18 cellular contexts compared by ENCODE assay signal in the genomic region with DNA sequence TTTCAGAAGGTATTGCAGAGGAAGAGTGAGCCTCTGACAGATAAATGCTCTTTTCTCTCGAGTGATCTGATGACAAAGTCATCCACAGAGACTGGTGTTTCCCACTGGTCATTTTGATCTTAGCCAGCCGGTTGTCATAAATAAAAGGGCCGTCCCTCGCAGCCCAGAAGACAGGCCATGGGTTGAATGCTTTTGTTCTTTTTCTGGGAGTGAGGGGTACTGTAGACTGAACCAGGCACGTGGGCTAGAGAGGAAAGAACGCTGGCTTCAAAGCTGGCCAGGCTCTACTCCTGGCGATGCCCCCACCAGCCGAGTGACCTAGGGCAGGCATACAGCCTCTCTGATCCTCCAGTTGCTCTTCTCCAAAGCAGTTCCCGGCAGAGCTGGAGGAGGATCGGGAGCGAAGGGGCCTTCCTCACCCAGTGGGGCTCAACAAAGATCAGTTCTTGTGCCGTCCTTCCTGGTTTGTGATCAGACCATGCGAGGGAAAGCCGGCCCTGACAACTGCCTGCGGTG.
"Had no signal": no experiment of that assay in that cellular context is flagged by ENCODE, and none has a peak within 500 bp of the region (broad histone marks: within the 10 kb centered on the region; RNA-seq: fewer than 3 reads in every experiment).

No MANE protein-coding gene starts in this region.

- H3K9ac ChIP-seq: SK-N-SH had no signal

- H3K9me3 ChIP-seq: pancreas, SK-N-SH, testis, uterus had no signal

- H3K27ac ChIP-seq: testis, uterus had no signal

- H3K27me3 ChIP-seq: pancreas, testis, uterus had no signal

- H3K4me2 ChIP-seq: SK-N-SH had no signal

- ATAC-seq: activated naive CD8-positive, alpha-beta T cell treated with anti-CD3 and anti-CD28 coated beads, Interleukin-2, amount 50 U/mL, for 24 hours; left colon; stimulated activated naive CD8-positive, alpha-beta T cell treated with anti-CD3 and anti-CD28 coated beads, Interleukin-15, Interleukin-2, amounts not matched to agents 100 U/mL and 50 U/mL, for 24 hours had no signal

- H3K36me3 ChIP-seq: pancreas, uterus had no signal

- H3K4me1 ChIP-seq: testis, uterus had no signal

- H3K4me3 Mint-ChIP-seq: activated CD4-positive, alpha-beta T cell treated with anti-CD3 and anti-CD28 coated beads, Interleukin-2, amount 10 ng/mL, durations not matched to agents 7 days and 5 days; activated naive CD8-positive, alpha-beta T cell treated with anti-CD3 and anti-CD28 coated beads, Interleukin-2, amount 50 U/mL, for 24 hours; dendritic cell treated with granulocyte-macrophage colony-stimulating factor and Interleukin-4, amounts not matched to agents 40 ng/mL and 50 ng/mL, for 4 days; T-helper 1 cell treated with Interleukin-12 subunit alpha and Interleukin-12 subunit beta and Interleukin-4 antibody, amounts not matched to agents 30 μg/mL and 1 μg/mL, for 36 hours; WTC11 had no signal

- H3K4me1 Mint-ChIP-seq: activated CD4-positive, alpha-beta T cell treated with anti-CD3 and anti-CD28 coated beads, Interleukin-2, amount 10 ng/mL, durations not matched to agents 7 days and 5 days; activated naive CD8-positive, alpha-beta T cell treated with anti-CD3 and anti-CD28 coated beads, Interleukin-2, amount 50 U/mL, for 24 hours had no signal

- H3K27ac Mint-ChIP-seq: activated CD4-positive, alpha-beta T cell treated with anti-CD3 and anti-CD28 coated beads, Interleukin-2, amount 10 ng/mL, durations not matched to agents 7 days and 5 days; activated naive CD8-positive, alpha-beta T cell treated with anti-CD3 and anti-CD28 coated beads, Interleukin-2, amount 50 U/mL, for 24 hours; dendritic cell treated with granulocyte-macrophage colony-stimulating factor and Interleukin-4, amounts not matched to agents 40 ng/mL and 50 ng/mL, for 4 days; T-helper 1 cell treated with Interleukin-12 subunit alpha and Interleukin-12 subunit beta and Interleukin-4 antibody, amounts not matched to agents 30 μg/mL and 1 μg/mL, for 36 hours; WTC11 had no signal

- H3K9me3 Mint-ChIP-seq: activated CD4-positive, alpha-beta T cell treated with anti-CD3 and anti-CD28 coated beads, Interleukin-2, amount 10 ng/mL, durations not matched to agents 7 days and 5 days; activated naive CD8-positive, alpha-beta T cell treated with anti-CD3 and anti-CD28 coated beads, Interleukin-2, amount 50 U/mL, for 24 hours; dendritic cell treated with granulocyte-macrophage colony-stimulating factor and Interleukin-4, amounts not matched to agents 40 ng/mL and 50 ng/mL, for 4 days; T-helper 1 cell treated with Interleukin-12 subunit alpha and Interleukin-12 subunit beta and Interleukin-4 antibody, amounts not matched to agents 30 μg/mL and 1 μg/mL, for 36 hours; WTC11 had no signal

- DNase-seq: activated CD4-positive, alpha-beta T cell treated with anti-CD3 and anti-CD28 coated beads, Interleukin-2, amount 10 ng/mL, durations not matched to agents 7 days and 5 days; activated CD8-positive, alpha-beta memory T cell treated with anti-CD3 and anti-CD28 coated beads for 24 hours; activated naive CD4-positive, alpha-beta T cell treated with Interleukin-2 at 50 U/mL for 16 hours; activated naive CD8-positive, alpha-beta T cell treated with anti-CD3 and anti-CD28 coated beads, Interleukin-2, amount 50 U/mL, for 24 hours; central memory CD4-positive, alpha-beta T cell; erythroblast; left colon; pancreas; retina; SK-N-SH; stimulated activated CD4-positive, alpha-beta T cell treated with anti-CD3 and anti-CD28 coated beads, Interleukin-12 subunit alpha, Interleukin-12 subunit beta, amount 100 ng/mL, for 4 hours; stimulated activated CD4-positive, alpha-beta T cell treated with anti-CD3 and anti-CD28 coated beads, Interleukin-2, amount 100 ng/mL, for 48 hours; stimulated activated naive CD8-positive, alpha-beta T cell treated with anti-CD3 and anti-CD28 coated beads, Interleukin-15, Interleukin-2, amounts not matched to agents 100 U/mL and 50 U/mL, for 24 hours; testis; uterus had no signal

- H3K36me3 Mint-ChIP-seq: WTC11 had no signal

- H3K4me3 ChIP-seq: pancreas, testis, uterus had no signal

- H3K27me3 Mint-ChIP-seq: activated CD4-positive, alpha-beta T cell treated with anti-CD3 and anti-CD28 coated beads, Interleukin-2, amount 10 ng/mL, durations not matched to agents 7 days and 5 days; activated naive CD8-positive, alpha-beta T cell treated with anti-CD3 and anti-CD28 coated beads, Interleukin-2, amount 50 U/mL, for 24 hours had no signal
